11 cellular contexts compared by ENCODE assay signal in the genomic region with DNA sequence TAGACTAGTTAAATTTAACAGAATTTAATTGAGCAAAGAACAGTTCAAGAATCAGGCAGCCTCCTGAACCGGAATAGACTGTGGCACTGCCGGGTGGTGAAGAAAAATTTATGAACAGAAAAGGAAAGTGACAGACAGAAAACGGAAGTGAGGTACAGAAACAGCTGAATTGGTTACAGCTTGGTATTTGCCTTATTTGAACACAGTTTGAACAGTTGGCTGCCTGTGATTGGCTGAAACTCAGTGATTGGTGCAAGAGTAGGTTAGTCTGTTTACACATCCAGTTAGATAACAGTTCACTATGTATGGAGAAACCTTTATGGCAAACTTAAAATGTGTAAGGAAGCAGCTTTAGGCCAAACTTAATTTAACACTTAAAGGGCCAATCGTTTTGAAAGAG.
DNase-seq lines count a peak whose midpoint lies in the region; ATAC-seq, FAIRE-seq and TF ChIP-seq lines count a peak whose summit lies in the region.
"Had no signal": no experiment of that assay in that cellular context is flagged by ENCODE, and none has a peak within 500 bp of the region (broad histone marks: within the 10 kb centered on the region; RNA-seq: fewer than 3 reads in every experiment).

No MANE protein-coding gene starts in this region.

- no peaks in the 10 kb centered on the region for H3K27me3 ChIP-seq in smooth muscle cell (ENCODE audit: low read depth)

- no peak for TF ChIP-seq POLR2A in H54 (IDR thresholded peaks at IDR 0.05; ENCODE audit: low read depth, low read length)

- H3K4me3 ChIP-seq in smooth muscle cell, result no peak overlapping the region

- peak; percentile 51 for DNase-seq in activated CD8-positive, alpha-beta memory T cell treated with anti-CD3 and anti-CD28 coated beads, Interleukin-2, amount 10 ng/mL, durations not matched to agents 7 days and 5 days
- DNase-seq in activated CD8-positive, alpha-beta memory T cell treated with anti-CD3 and anti-CD28 coated beads, Interleukin-2, amount 50 U/mL, for 48 hours, result no peak
- DNase-seq in amniotic epithelial cell (ENCODE audit: low read depth) (peak; percentile 51), smooth muscle cell (lab: John Stamatoyannopoulos, UW; ENCODE audit: unreplicated experiment) (no peak), glutamatergic neuron (no peak), H54 (ENCODE audit: insufficient read length, low spot score) (no peak)
- DNase-seq: effector CD4-positive, alpha-beta T cell; right cardiac atrium had no signal

- TF ChIP-seq CTCF in smooth muscle cell (IDR thresholded peaks at IDR 0.05; ENCODE audit: borderline replicate concordance, insufficient read depth, poor library complexity, severe bottlenecking), result no peak
- no peak for TF ChIP-seq CTCF in glutamatergic neuron (IDR thresholded peaks at IDR 0.05; ENCODE audit: partially characterized antibody, unreplicated experiment)

- FAIRE-seq in H54 (lab: Jason Lieb, UNC), result no peak
- FAIRE-seq: urothelium cell line had no signal

- H3K9me3 ChIP-seq in smooth muscle cell (replicated peaks; ENCODE audit: low read depth), result no peaks in the 10 kb centered on the region

- CTCF ChIA-PET in activated CD8-positive, alpha-beta memory T cell treated with anti-CD3 and anti-CD28 coated beads, Interleukin-2, amount 10 ng/mL, durations not matched to agents 7 days and 5 days (lab: Charles Lee), result interaction anchor here (1.1 to 1.4 kb wide), 2 partner anchors 13 to 115 kb away, joined by 3 to 4 read pairs; no protein-coding TSS in a partner anchor

- H4K20me1 ChIP-seq in smooth muscle cell (ENCODE audit: low read depth), result no peaks in the 10 kb centered on the region

- peak overlapping the region; percentile 5 for H3K27ac Mint-ChIP-seq in activated CD8-positive, alpha-beta memory T cell treated with anti-CD3 and anti-CD28 coated beads, Interleukin-2, amount 10 ng/mL, durations not matched to agents 7 days and 5 days
- H3K27ac Mint-ChIP-seq in glutamatergic neuron (ENCODE audit: unreplicated experiment), result no peak overlapping the region

- no peaks in the 10 kb centered on the region for H3K79me2 ChIP-seq in smooth muscle cell (ENCODE audit: low read depth)

- ATAC-seq in activated CD8-positive, alpha-beta memory T cell treated with anti-CD3 and anti-CD28 coated beads, Interleukin-2, amount 10 ng/mL, durations not matched to agents 7 days and 5 days, result peak; percentile 42
- peak; percentile 52 for ATAC-seq in HG03442 (IDR thresholded peaks at IDR 0.05; ENCODE audit: unreplicated experiment)
- ATAC-seq in HG03108 (IDR thresholded peaks at IDR 0.05; ENCODE audit: unreplicated experiment), result no peak
- ATAC-seq: right cardiac atrium had no signal

- peaks cover 10% of the 10 kb centered on the region for H3K36me3 Mint-ChIP-seq in activated CD8-positive, alpha-beta memory T cell treated with anti-CD3 and anti-CD28 coated beads, Interleukin-2, amount 10 ng/mL, durations not matched to agents 7 days and 5 days
- H3K36me3 Mint-ChIP-seq in glutamatergic neuron (ENCODE audit: unreplicated experiment), result no peaks in the 10 kb centered on the region

- H3K9ac ChIP-seq in smooth muscle cell (ENCODE audit: low read depth), result no peak overlapping the region

- H3K4me3 Mint-ChIP-seq in activated CD8-positive, alpha-beta memory T cell treated with anti-CD3 and anti-CD28 coated beads, Interleukin-2, amount 10 ng/mL, durations not matched to agents 7 days and 5 days, result no peak overlapping the region
- no peak overlapping the region for H3K4me3 Mint-ChIP-seq in glutamatergic neuron (ENCODE audit: unreplicated experiment)

- H3K4me2 ChIP-seq in smooth muscle cell, result no peak overlapping the region

- WGBS in smooth muscle cell (ENCODE audit: low lambda C conversion rate), result 89% methylated on average over 4 of the region's 4 CpGs

- no peaks in the 10 kb centered on the region for H3K27me3 Mint-ChIP-seq in activated CD8-positive, alpha-beta memory T cell treated with anti-CD3 and anti-CD28 coated beads, Interleukin-2, amount 10 ng/mL, durations not matched to agents 7 days and 5 days
- H3K27me3 Mint-ChIP-seq in glutamatergic neuron (ENCODE audit: unreplicated experiment), result no peaks in the 10 kb centered on the region

- peaks cover 6% of the 10 kb centered on the region for H3K4me1 Mint-ChIP-seq in activated CD8-positive, alpha-beta memory T cell treated with anti-CD3 and anti-CD28 coated beads, Interleukin-2, amount 10 ng/mL, durations not matched to agents 7 days and 5 days
- H3K4me1 Mint-ChIP-seq in glutamatergic neuron (ENCODE audit: low read depth, unreplicated experiment), result no peaks in the 10 kb centered on the region

- H3K4me1 ChIP-seq in smooth muscle cell (ENCODE audit: low read depth), result peaks cover 3% of the 10 kb centered on the region

- H3K9me3 Mint-ChIP-seq in activated CD8-positive, alpha-beta memory T cell treated with anti-CD3 and anti-CD28 coated beads, Interleukin-2, amount 10 ng/mL, durations not matched to agents 7 days and 5 days (ENCODE audit: low read depth), result no peaks in the 10 kb centered on the region
- H3K9me3 Mint-ChIP-seq in glutamatergic neuron (ENCODE audit: unreplicated experiment), result no peaks in the 10 kb centered on the region

- no peak overlapping the region for H3K27ac ChIP-seq in smooth muscle cell (ENCODE audit: low read depth)

- no peaks in the 10 kb centered on the region for H3F3A ChIP-seq in smooth muscle cell (ENCODE audit: low read depth)

- no peaks in the 10 kb centered on the region for H3K36me3 ChIP-seq in smooth muscle cell (ENCODE audit: low read depth)

- peak overlapping the region; percentile 43 for H2AFZ ChIP-seq in smooth muscle cell (ENCODE audit: low read depth)

Comparison
In these comparisons a context has a peak if more than half of its experiments do, and no peak if none do; other contexts are left out.
1. DNase-seq: peak in activated CD8-positive, alpha-beta memory T cell treated with anti-CD3 and anti-CD28 coated beads, Interleukin-2, amount 10 ng/mL, durations not matched to agents 7 days and 5 days (single experiment) and amniotic epithelial cell (single experiment); none in activated CD8-positive, alpha-beta memory T cell treated with anti-CD3 and anti-CD28 coated beads, Interleukin-2, amount 50 U/mL, for 48 hours (single experiment), smooth muscle cell (single experiment), glutamatergic neuron (single experiment) and H54 (single experiment).